ENCODE assay signal across 20 cellular contexts in genomic region chr4:65561164-65561563, GRCh38.
A peak's percentile ranks its signal among the peaks of the same experiment; 100 is the strongest.
DNase-seq lines count a peak whose midpoint lies in the region; ATAC-seq, FAIRE-seq and TF ChIP-seq lines count a peak whose summit lies in the region.
"Had no signal": no experiment of that assay in that cellular context is flagged by ENCODE, and none has a peak within 500 bp of the region (broad histone marks: within the 10 kb centered on the region; RNA-seq: fewer than 3 reads in every experiment).

No MANE protein-coding gene starts in this region.

- WGBS in HepG2 (ENCODE audit: low lambda C conversion rate), result 8% methylated on average over 2 of the region's 2 CpGs
- WGBS in right lobe of liver (ENCODE audit: insufficient coverage, low coverage, low lambda C conversion rate, missing lambda C conversion rate), result 15% methylated on average over 2 of the region's 2 CpGs
- no CpG with 5 or more reads among the region's 2 CpGs for WGBS in mesendoderm (ENCODE audit: extremely low coverage, insufficient coverage, low lambda C conversion rate)

- no peak overlapping the region for H3K4me3 Mint-ChIP-seq in osteocyte (ENCODE audit: unreplicated experiment)
- H3K4me3 Mint-ChIP-seq: B cell; CD4-positive, CD25-positive, alpha-beta regulatory T cell; CD8-positive, alpha-beta memory T cell had no signal

- H2BK5ac ChIP-seq in mesendoderm (ENCODE audit: low read length), result no peak overlapping the region

- peaks cover 18% of the 10 kb centered on the region for H3K36me3 Mint-ChIP-seq in osteocyte (ENCODE audit: unreplicated experiment)
- H3K36me3 Mint-ChIP-seq: CD4-positive, CD25-positive, alpha-beta regulatory T cell; CD8-positive, alpha-beta memory T cell had no signal

- peak overlapping the region; percentile 34 for H3K56ac ChIP-seq in mesendoderm (ENCODE audit: low read length)

- H3K4me2 ChIP-seq in HepG2 (ENCODE audit: low read depth, low read length), result no peak overlapping the region
- H3K4me2 ChIP-seq in mesendoderm (ENCODE audit: low read length), result no peak overlapping the region
- H3K4me2 ChIP-seq: BLaER1 treated with 17β-estradiol and CSF1 and Interleukin-3, amounts not matched to agents 10 nM and 100 nM had no signal

- no peaks in the 10 kb centered on the region for H4K20me1 ChIP-seq in HepG2 (ENCODE audit: insufficient read depth, low read length)
- H4K20me1 ChIP-seq: BLaER1 treated with 17β-estradiol and CSF1 and Interleukin-3, amounts not matched to agents 10 nM and 100 nM had no signal

- H2AFZ ChIP-seq in HepG2 (ENCODE audit: low read length), result no peak overlapping the region
- H2AFZ ChIP-seq: GM23248 had no signal

- H3K27me3 ChIP-seq in HepG2 (ENCODE audit: control insufficient read depth in 1 of 2, insufficient read depth in 2 of 2, low read length in 2 of 2) (no peaks in the 10 kb centered on the region), right lobe of liver (no peaks in the 10 kb centered on the region), mesendoderm (ENCODE audit: insufficient read depth, low read length, poor library complexity) (no peaks in the 10 kb centered on the region)
- H3K27me3 ChIP-seq: BLaER1 treated with 17β-estradiol and CSF1 and Interleukin-3, amounts not matched to agents 10 nM and 100 nM had no signal

- POLR2A ChIA-PET in HepG2 (lab: Yijun Ruan, JAX) (no interaction called here), HEK293T (lab: Yijun Ruan, JAX) (no interaction called here)

- peaks cover 4% of the 10 kb centered on the region for H3K9me3 Mint-ChIP-seq in osteocyte (ENCODE audit: unreplicated experiment)

- TF ChIP-seq RAD21 in HepG2 (CRISPR knock-in tag; IDR thresholded peaks at IDR 0.05), result no peak

- intact Hi-C loops in HepG2 (cut with micrococcal nuclease; ENCODE audit: unreplicated experiment) (no loop called here), right lobe of liver (cut with DNase I) (no loop called here)

- no peak overlapping the region for H2BK120ac ChIP-seq in mesendoderm (ENCODE audit: low read depth, low read length)

- H3K4me3 ChIP-seq in HepG2 (replicated peaks in 1 of 3; ENCODE audit: insufficient read depth in 1 of 3, low read depth in 2 of 3, low read length in 3 of 3), result no peak overlapping the region
- no peak overlapping the region for H3K4me3 ChIP-seq in right lobe of liver
- no peak overlapping the region for H3K4me3 ChIP-seq in mesendoderm (ENCODE audit: low read length)
- H3K4me3 ChIP-seq: BLaER1 treated with 17β-estradiol and CSF1 and Interleukin-3, amounts not matched to agents 10 nM and 100 nM; GM12878; GM23248; HAP-1 had no signal

- H3K4ac ChIP-seq in mesendoderm (ENCODE audit: low read depth, low read length), result no peak overlapping the region

- H3K27ac Mint-ChIP-seq in osteocyte (ENCODE audit: unreplicated experiment), result peak overlapping the region; percentile 35
- H3K27ac Mint-ChIP-seq: B cell; CD4-positive, CD25-positive, alpha-beta regulatory T cell; CD8-positive, alpha-beta memory T cell had no signal

- no peak overlapping the region for H2BK15ac ChIP-seq in mesendoderm (replicated peaks; ENCODE audit: low read depth)

- no TSS peak for BruUV-seq in HepG2 (replicated peaks; lab: Mats Ljungman, UMichigan)

- no peak for ATAC-seq in HepG2
- no peak for ATAC-seq in right lobe of liver
- ATAC-seq: GM12878 had no signal

- no peak overlapping the region for H3K23ac ChIP-seq in mesendoderm (ENCODE audit: low read length)

- no peak for TF ChIP-seq EP300 in HepG2 (IDR thresholded peaks at IDR 0.05; ENCODE audit: low read depth in 2 of 2, low read length in 2 of 2)
- no peak for TF ChIP-seq EP300 in HepG2 (CRISPR knock-in tag; IDR thresholded peaks at IDR 0.05; ENCODE audit: borderline replicate concordance)

- H3K79me1 ChIP-seq in mesendoderm (ENCODE audit: low read length), result no peaks in the 10 kb centered on the region

- no peak overlapping the region for H4K5ac ChIP-seq in mesendoderm (ENCODE audit: low read length)

- peaks cover 47% of the 10 kb centered on the region for H3K4me1 Mint-ChIP-seq in osteocyte (ENCODE audit: unreplicated experiment)
- H3K4me1 Mint-ChIP-seq: B cell; CD4-positive, CD25-positive, alpha-beta regulatory T cell; CD8-positive, alpha-beta memory T cell had no signal

- in situ Hi-C loops in HepG2 (cut with HindIII; ENCODE audit: extremely low pct_ligation_motif_present, low pct_unique_long_range_greater_than_20kb), result no loop called here

- DNase-seq in HepG2 (ENCODE audit: low spot score), result no peak
- DNase-seq in right lobe of liver, result no peak
- no peak for DNase-seq in mesendoderm
- no peak for DNase-seq in osteocyte (ENCODE audit: extremely low spot score, unreplicated experiment)
- no peak for DNase-seq in CD1c-positive myeloid dendritic cell (ENCODE audit: extremely low spot score)
- no peak for DNase-seq in HEK293T (ENCODE audit: extremely low spot score)
- no peak for DNase-seq in dedifferentiated amniotic fluid mesenchymal stem cell (ENCODE audit: extremely low spot score)
- DNase-seq: 8988T; CD4-positive, CD25-positive, alpha-beta regulatory T cell; CD8-positive, alpha-beta memory T cell; COR-L47; DMS 273 treated with DMSO at 0.1 percent for 48 hours; DMS53; DND-41; EL; GM23248 had no signal

- no peaks in the 10 kb centered on the region for H3K9me3 ChIP-seq in HepG2 (ENCODE audit: low read length)
- no peaks in the 10 kb centered on the region for H3K9me3 ChIP-seq in right lobe of liver
- H3K9me3 ChIP-seq: BLaER1 treated with 17β-estradiol and CSF1 and Interleukin-3, amounts not matched to agents 10 nM and 100 nM; HAP-1 had no signal

- CTCF ChIA-PET in HepG2 (lab: Yijun Ruan, JAX; ENCODE audit: low intra/inter-chr PET ratio, low total read pairs), result no interaction called here
- CTCF ChIA-PET in HEK293T (lab: Yijun Ruan, JAX), result no interaction called here

- no peak for FAIRE-seq in HepG2 (lab: Jason Lieb, UNC)
- FAIRE-seq: GM12878 had no signal

- H3K4me1 ChIP-seq in HepG2 (ENCODE audit: insufficient read depth, low read length), result no peaks in the 10 kb centered on the region
- no peaks in the 10 kb centered on the region for H3K4me1 ChIP-seq in right lobe of liver
- no peaks in the 10 kb centered on the region for H3K4me1 ChIP-seq in mesendoderm (ENCODE audit: control insufficient read depth, low read depth, low read length)
- H3K4me1 ChIP-seq: BLaER1 treated with 17β-estradiol and CSF1 and Interleukin-3, amounts not matched to agents 10 nM and 100 nM had no signal

- no peaks in the 10 kb centered on the region for H3K27me3 Mint-ChIP-seq in osteocyte (ENCODE audit: unreplicated experiment)
- H3K27me3 Mint-ChIP-seq: B cell; CD4-positive, CD25-positive, alpha-beta regulatory T cell; CD8-positive, alpha-beta memory T cell had no signal

- H2AK5ac ChIP-seq in mesendoderm (ENCODE audit: low read length), result no peak overlapping the region

- no peak overlapping the region for H3K9ac ChIP-seq in HepG2 (ENCODE audit: insufficient read depth, low read depth, low read length)
- no peak overlapping the region for H3K9ac ChIP-seq in mesendoderm (ENCODE audit: low read length)
- H3K9ac ChIP-seq: BLaER1 treated with 17β-estradiol and CSF1 and Interleukin-3, amounts not matched to agents 10 nM and 100 nM; GM23248 had no signal

- TF ChIP-seq POLR2A in HepG2 (IDR thresholded peaks at IDR 0.05; ENCODE audit: insufficient read depth in 1 of 2, low read depth in 2 of 2, low read length in 2 of 2), result no peak
- no peak for TF ChIP-seq POLR2A in right lobe of liver (IDR thresholded peaks at IDR 0.05)

- H3K79me2 ChIP-seq in HepG2 (ENCODE audit: insufficient read depth, low read length), result no peaks in the 10 kb centered on the region
- H3K79me2 ChIP-seq in mesendoderm (ENCODE audit: control insufficient read depth, insufficient read depth, low read length), result no peaks in the 10 kb centered on the region

- H3K18ac ChIP-seq in mesendoderm (ENCODE audit: low read length), result no peak overlapping the region

- no peak overlapping the region for H3K27ac ChIP-seq in HepG2 (ENCODE audit: extremely low read length, insufficient read depth, low read length)
- no peak overlapping the region for H3K27ac ChIP-seq in right lobe of liver
- H3K27ac ChIP-seq in mesendoderm (ENCODE audit: low read depth, low read length), result no peak overlapping the region
- H3K27ac ChIP-seq: BLaER1 treated with 17β-estradiol and CSF1 and Interleukin-3, amounts not matched to agents 10 nM and 100 nM; GM23248 had no signal

- H3K36me3 ChIP-seq in HepG2 (replicated peaks in 1 of 2; ENCODE audit: control insufficient read depth in 1 of 2, insufficient read depth in 2 of 2, low read length in 2 of 2) (no peaks in the 10 kb centered on the region), right lobe of liver (no peaks in the 10 kb centered on the region), mesendoderm (ENCODE audit: control insufficient read depth, insufficient read depth, low read length) (no peaks in the 10 kb centered on the region)
- H3K36me3 ChIP-seq: BLaER1 treated with 17β-estradiol and CSF1 and Interleukin-3, amounts not matched to agents 10 nM and 100 nM; HAP-1 had no signal

- H4K8ac ChIP-seq in mesendoderm (ENCODE audit: low read depth, low read length), result no peak overlapping the region

- TF ChIP-seq CTCF in HepG2 (CRISPR knock-in tag; IDR thresholded peaks at IDR 0.05) (no peak), right lobe of liver (IDR thresholded peaks at IDR 0.05) (no peak), osteocyte (IDR thresholded peaks at IDR 0.05) (no peak)

TF ChIP-seq in HepG2, 621 proteins besides CTCF, POLR2A, EP300 and RAD21:
- TF ChIP-seq KDM5B (CRISPR knock-in tag; IDR thresholded peaks at IDR 0.05; ENCODE audit: borderline replicate concordance) (no peak), ZNF816 (CRISPR knock-in tag; IDR thresholded peaks at IDR 0.05; ENCODE audit: borderline replicate concordance) (no peak), PAWR (CRISPR knock-in tag; IDR thresholded peaks at IDR 0.05; ENCODE audit: borderline replicate concordance) (no peak), CEBPB (IDR thresholded peaks at IDR 0.05; ENCODE audit: borderline replicate concordance, low read depth, low read length) (peak; percentile 73; the same call in 1 of the 2 replicates), SAP130 (CRISPR knock-in tag; IDR thresholded peaks at IDR 0.05; ENCODE audit: low read depth) (no peak), CCDC6 (CRISPR knock-in tag; IDR thresholded peaks at IDR 0.05) (no peak), SP4 (CRISPR knock-in tag; IDR thresholded peaks at IDR 0.05) (no peak)

TF ChIP-seq in HEK293T, 16 proteins besides CTCF, POLR2A, EP300 and RAD21 (continues in another document):
- TF ChIP-seq ELF4 (IDR thresholded peaks at IDR 0.05), result no peak
- no peak for TF ChIP-seq ARNT (IDR thresholded peaks at IDR 0.05)
- no peak for TF ChIP-seq SUZ12 (IDR thresholded peaks at IDR 0.05)
- TF ChIP-seq TARDBP (IDR thresholded peaks at IDR 0.05), result no peak
- no peak for TF ChIP-seq NFRKB (IDR thresholded peaks at IDR 0.05)
- TF ChIP-seq FOXM1 (IDR thresholded peaks at IDR 0.05; ENCODE audit: borderline replicate concordance), result no peak
- TF ChIP-seq BHLHE40 (IDR thresholded peaks at IDR 0.05; ENCODE audit: borderline replicate concordance), result no peak
- no peak for TF ChIP-seq LEF1 (IDR thresholded peaks at IDR 0.05; ENCODE audit: borderline replicate concordance)
- TF ChIP-seq CTBP1 (IDR thresholded peaks at IDR 0.05; ENCODE audit: borderline replicate concordance), result no peak
